In genomic region chr10:93403152-93403551, GRCh38 we compare ENCODE assay signal across 14 cellular contexts.
"Had no signal": no experiment of that assay in that cellular context is flagged by ENCODE, and none has a peak within 500 bp of the region (broad histone marks: within the 10 kb centered on the region; RNA-seq: fewer than 3 reads in every experiment).

No MANE protein-coding gene starts in this region.

- DNase-seq: activated B cell treated with CpG ODN at 0.5 μM for 24 hours; activated naive CD4-positive, alpha-beta T cell treated with anti-CD3 and anti-CD28 coated beads, Interleukin-2, amount 50 U/mL, for 16 hours; adrenal gland; body of pancreas; cerebellar nuclear complex; dermis blood vessel endothelial cell; immature natural killer cell; left colon; ovary; retina; small intestine; T-helper 2 cell had no signal

- H3K9me3 Mint-ChIP-seq: activated B cell treated with CpG ODN at 0.5 μM for 24 hours, immature natural killer cell, memory B cell had no signal

- H3K27me3 ChIP-seq: adrenal gland, body of pancreas, ovary had no signal

- H3K4me1 ChIP-seq: adrenal gland, body of pancreas had no signal

- H3K4me3 Mint-ChIP-seq: activated B cell treated with CpG ODN at 0.5 μM for 24 hours, immature natural killer cell, memory B cell had no signal

- H3K27ac ChIP-seq: adrenal gland, body of pancreas, ovary had no signal

- H3K4me1 Mint-ChIP-seq: activated B cell treated with CpG ODN at 0.5 μM for 24 hours, immature natural killer cell, memory B cell had no signal

- H3K9me3 ChIP-seq: adrenal gland, body of pancreas, ovary had no signal

- H3K36me3 Mint-ChIP-seq: immature natural killer cell, memory B cell had no signal

- H3K36me3 ChIP-seq: ovary had no signal

- H3K4me3 ChIP-seq: adrenal gland, body of pancreas, ovary had no signal

- H3K27ac Mint-ChIP-seq: activated B cell treated with CpG ODN at 0.5 μM for 24 hours, immature natural killer cell, memory B cell had no signal

- ATAC-seq: body of pancreas, esophagus mucosa, left colon had no signal
